ENCODE assay signal across 25 cellular contexts in genomic region chr2:5703166-5703565, GRCh38. TPM values are rescaled to one million over a fixed set of nuclear protein-coding genes. Genes with fewer than 3 reads are reported as not detected.
DNase-seq lines count a peak whose midpoint lies in the region; ATAC-seq, FAIRE-seq and TF ChIP-seq lines count a peak whose summit lies in the region.
"Had no signal": no experiment of that assay in that cellular context is flagged by ENCODE, and none has a peak within 500 bp of the region (broad histone marks: within the 10 kb centered on the region; RNA-seq: fewer than 3 reads in every experiment).

No MANE protein-coding gene starts in this region.

- H3K4me1 Mint-ChIP-seq in WTC11 = peaks cover 42% of the 10 kb centered on the region
- no peaks in the 10 kb centered on the region for H3K4me1 Mint-ChIP-seq in naive thymus-derived CD8-positive, alpha-beta T cell
- H3K4me1 Mint-ChIP-seq: CD4-positive, CD25-positive, alpha-beta regulatory T cell; CD8-positive, alpha-beta memory T cell; IgD-negative memory B cell had no signal

- no peak overlapping the region for H3K18ac ChIP-seq in H1 (ENCODE audit: extremely low read depth, low read length)

- no peak overlapping the region for H4K5ac ChIP-seq in H1 (ENCODE audit: insufficient read length, low read depth, low read length)

- H2AK5ac ChIP-seq in H1 (ENCODE audit: low read depth, low read length) = no peak overlapping the region

- no peak overlapping the region for H4K91ac ChIP-seq in H1 (replicated peaks; ENCODE audit: insufficient read length, low read length)

- peaks cover 0 to 32% of the 10 kb centered on the region in 2 experiments; a peak in 3 of 4 replicates for H3K79me2 ChIP-seq in H1 (ENCODE audit: control insufficient read depth in 1 of 2, insufficient read depth in 2 of 2, low read length in 2 of 2)
- peaks cover 61% of the 10 kb centered on the region for H3K79me2 ChIP-seq in neural cell (replicated peaks; ENCODE audit: insufficient read depth, low read length)
- H3K79me2 ChIP-seq in smooth muscle cell (ENCODE audit: low read depth) = peaks cover 6% of the 10 kb centered on the region

- no peak for FAIRE-seq in H1 (lab: Jason Lieb, UNC)
- FAIRE-seq: A204.1, GM12892, HepG2 had no signal

- peaks cover 33% of the 10 kb centered on the region for H3K36me3 Mint-ChIP-seq in WTC11
- H3K36me3 Mint-ChIP-seq in naive thymus-derived CD8-positive, alpha-beta T cell = peaks cover 0 to 3% (median 0%) of the 10 kb centered on the region in 3 donors
- H3K36me3 Mint-ChIP-seq: CD4-positive, CD25-positive, alpha-beta regulatory T cell; CD8-positive, alpha-beta memory T cell; IgD-negative memory B cell had no signal

- H3K23me2 ChIP-seq in H1 (ENCODE audit: low read depth, low read length) = no peaks in the 10 kb centered on the region

- H2BK120ac ChIP-seq in H1 (replicated peaks; ENCODE audit: low read depth, low read length) = no peak overlapping the region

- no peaks in the 10 kb centered on the region for H3K9me2 ChIP-seq in neural cell (ENCODE audit: insufficient read depth, low read length)

- TF ChIP-seq POLR2A in H1 (IDR thresholded peaks at IDR 0.05; ENCODE audit: control extremely low read depth in 1 of 2, low read depth in 2 of 2, low read length in 2 of 2) = no peak

- 0 out of 2 replicates have a peak overlapping the region, but pooled peaks have one; percentile 35 for H2BK5ac ChIP-seq in H1 (ENCODE audit: low read depth, low read length)

- no peak overlapping the region for H3K27ac Mint-ChIP-seq in WTC11
- H3K27ac Mint-ChIP-seq in naive thymus-derived CD8-positive, alpha-beta T cell = peak overlapping the region in 1 of 10 donors; percentile 54
- H3K27ac Mint-ChIP-seq: CD4-positive, CD25-positive, alpha-beta regulatory T cell; CD8-positive, alpha-beta memory T cell; HFFc6; IgD-negative memory B cell had no signal

- H3K36me3 ChIP-seq in H1 (ENCODE audit: control insufficient read depth in 2 of 4, insufficient read depth in 4 of 4, low read length in 3 of 4) = peaks cover 0 to 11% (median 2%) of the 10 kb centered on the region in 4 experiments; a peak in 3 of 8 replicates
- H3K36me3 ChIP-seq in neural cell (ENCODE audit: insufficient read depth, low read length) = peaks cover 8% of the 10 kb centered on the region
- H3K36me3 ChIP-seq in smooth muscle cell (ENCODE audit: low read depth) = no peaks in the 10 kb centered on the region
- H3K36me3 ChIP-seq: BE2C had no signal

- H3K9ac ChIP-seq in H1 (replicated peaks in 1 of 4; ENCODE audit: extremely low read depth in 1 of 4, low read depth in 3 of 4, low read length in 3 of 4) (no peak overlapping the region), neural cell (ENCODE audit: low read length) (no peak overlapping the region), smooth muscle cell (ENCODE audit: low read depth) (no peak overlapping the region)

- H2BK15ac ChIP-seq in H1 (ENCODE audit: low read length) = no peak overlapping the region

- no peaks in the 10 kb centered on the region for H3K9me3 ChIP-seq in H1 (ENCODE audit: insufficient read depth in 2 of 2, low read depth in 1 of 2, low read length in 1 of 2)
- no peaks in the 10 kb centered on the region for H3K9me3 ChIP-seq in neural cell (ENCODE audit: low read length)
- H3K9me3 ChIP-seq in smooth muscle cell (replicated peaks; ENCODE audit: low read depth) = no peaks in the 10 kb centered on the region
- H3K9me3 ChIP-seq: BE2C had no signal

- no peak overlapping the region for H4K8ac ChIP-seq in H1 (ENCODE audit: extremely low read depth, insufficient read depth, low read length)

- H3K4me2 ChIP-seq in H1 (ENCODE audit: insufficient read depth in 1 of 2, low read depth in 2 of 2, low read length in 2 of 2) (no peak overlapping the region), neural cell (ENCODE audit: low read length) (no peak overlapping the region), smooth muscle cell (no peak overlapping the region)

- no peak overlapping the region for H3K27ac ChIP-seq in H1 (ENCODE audit: low read depth, low read length)
- H3K27ac ChIP-seq in neural cell (ENCODE audit: low read length) = no peak overlapping the region
- no peak overlapping the region for H3K27ac ChIP-seq in smooth muscle cell (ENCODE audit: low read depth)

- WGBS in H1 (ENCODE audit: extremely low coverage in 1 of 2, insufficient coverage in 1 of 2, insufficient read length in 1 of 2, insufficient replicate concordance in 2 of 2, low coverage in 1 of 2, low lambda C conversion rate in 2 of 2, missing lambda C conversion rate in 1 of 2), 2 experiments = 91% methylated on average over 2 of the region's 2 CpGs; no CpG with 5 or more reads in 1 of the 2 experiments
- 97% methylated on average over 2 of the region's 2 CpGs for WGBS in smooth muscle cell (ENCODE audit: low lambda C conversion rate)

- H3K4ac ChIP-seq in H1 (replicated peaks; ENCODE audit: insufficient read length, low read depth, low read length) = no peak overlapping the region

- no peak for TF ChIP-seq EP300 in H1 (IDR thresholded peaks at IDR 0.05; ENCODE audit: borderline replicate concordance in 1 of 2, low read depth in 2 of 2, low read length in 2 of 2)
- TF ChIP-seq EP300 in neural cell (conservative IDR thresholded peaks at IDR 0.05; ENCODE audit: poor library complexity, severe bottlenecking) = no peak

- no peaks in the 10 kb centered on the region for H3K79me1 ChIP-seq in H1 (ENCODE audit: low read depth, low read length)

- H2BK20ac ChIP-seq in H1 (ENCODE audit: low read length) = no peak overlapping the region

- H3F3A ChIP-seq in neural cell (ENCODE audit: insufficient read depth, low read length, poor library complexity, severe bottlenecking) = peaks cover 6% of the 10 kb centered on the region
- no peaks in the 10 kb centered on the region for H3F3A ChIP-seq in smooth muscle cell (ENCODE audit: low read depth)

- H4K20me1 ChIP-seq in H1 (replicated peaks in 1 of 2; ENCODE audit: control insufficient read depth in 1 of 2, insufficient read depth in 2 of 2, low read length in 2 of 2) = no peaks in the 10 kb centered on the region
- H4K20me1 ChIP-seq in neural cell (ENCODE audit: insufficient read depth) = peaks cover 9% of the 10 kb centered on the region
- H4K20me1 ChIP-seq in smooth muscle cell (ENCODE audit: low read depth) = peaks cover 18% of the 10 kb centered on the region

- DNase-seq in WTC11 (ENCODE audit: low spot score) (no peak), H1 (ENCODE audit: low read depth in 1 of 2, low spot score in 2 of 2) (no peak), GDM1 (lab: John Stamatoyannopoulos, UW) (no peak), smooth muscle cell (lab: John Stamatoyannopoulos, UW; ENCODE audit: unreplicated experiment) (no peak)
- no peak for DNase-seq in naive thymus-derived CD8-positive, alpha-beta T cell
- DNase-seq: ACHN; BE2C; C1 segment of cervical spinal cord; CD4-positive, CD25-positive, alpha-beta regulatory T cell; CD8-positive, alpha-beta memory T cell; COR-L47; DMS 273 treated with DMSO at 0.1 percent for 48 hours; DMS53; DND-41; EL; HFFc6; KBM-7 had no signal

- POLR2A ChIA-PET in WTC11 (lab: Charles Lee) (no interaction called here), H1 (lab: Charles Lee; ENCODE audit: partially characterized antibody) (interaction anchor here (1.3 to 2.7 kb wide), 4 partner anchors 9 to 18 kb away, joined by 3 to 9 read pairs (median 6); partner anchors contain the start of gene SOX11)
- POLR2A ChIA-PET in naive thymus-derived CD8-positive, alpha-beta T cell (lab: Charles Lee) = no interaction called here

- H3K27me3 ChIP-seq in H1 (replicated peaks in 1 of 4; ENCODE audit: control insufficient read depth in 3 of 4, extremely low read depth in 1 of 4, insufficient read depth in 3 of 4, low read length in 3 of 4) (no peaks in the 10 kb centered on the region), neural cell (ENCODE audit: insufficient read depth, low read depth, low read length) (no peaks in the 10 kb centered on the region), smooth muscle cell (ENCODE audit: low read depth) (no peaks in the 10 kb centered on the region)

- H3K56ac ChIP-seq in H1 (replicated peaks; ENCODE audit: insufficient read length, low read depth, low read length) = no peak overlapping the region

- H3K4me1 ChIP-seq in H1 (replicated peaks in 1 of 4; ENCODE audit: control insufficient read depth in 3 of 4, insufficient read depth in 4 of 4, low read length in 3 of 4) = peaks cover 2 to 10% (median 8%) of the 10 kb centered on the region in 4 experiments
- H3K4me1 ChIP-seq in smooth muscle cell (ENCODE audit: low read depth) = peaks cover 17% of the 10 kb centered on the region
- H3K4me1 ChIP-seq: BE2C had no signal

- H3K4me3 Mint-ChIP-seq in WTC11 = no peak overlapping the region
- H3K4me3 Mint-ChIP-seq in naive thymus-derived CD8-positive, alpha-beta T cell = no peak overlapping the region
- H3K4me3 Mint-ChIP-seq: CD4-positive, CD25-positive, alpha-beta regulatory T cell; CD8-positive, alpha-beta memory T cell; HFFc6; IgD-negative memory B cell had no signal

- H3K4me3 ChIP-seq in H1 (ENCODE audit: extremely low read depth in 1 of 4, insufficient read depth in 2 of 4, low read depth in 3 of 4, low read length in 4 of 4) (no peak overlapping the region), neural cell (ENCODE audit: low read length) (no peak overlapping the region), smooth muscle cell (no peak overlapping the region)

- H3K9me3 Mint-ChIP-seq in WTC11 = peaks cover 16% of the 10 kb centered on the region
- H3K9me3 Mint-ChIP-seq in naive thymus-derived CD8-positive, alpha-beta T cell = peaks cover 0 to 9% (median 0%) of the 10 kb centered on the region in 9 donors

- no peak for TF ChIP-seq RAD21 in H1 (IDR thresholded peaks at IDR 0.05 in 1 of 2, conservative IDR thresholded peaks at IDR 0.05 in 1 of 2; ENCODE audit: low read depth in 2 of 2, low read length in 2 of 2)
- TF ChIP-seq RAD21 in neural cell (conservative IDR thresholded peaks at IDR 0.05) = no peak

- peaks cover 1% of the 10 kb centered on the region for H3K27me3 Mint-ChIP-seq in WTC11 (ENCODE audit: low read depth)
- H3K27me3 Mint-ChIP-seq in naive thymus-derived CD8-positive, alpha-beta T cell = peaks cover 14 to 57% (median 39%) of the 10 kb centered on the region in 5 donors

- CTCF ChIA-PET in WTC11 (lab: Charles Lee) = no interaction called here
- CTCF ChIA-PET in H1 (lab: Charles Lee; ENCODE audit: partially characterized antibody) = interaction anchor here (0.9 kb wide), 1 partner anchor 212 kb away, joined by 3 read pairs; no protein-coding TSS in a partner anchor

- no peak for TF ChIP-seq CTCF in WTC11 (IDR thresholded peaks at IDR 0.05)
- TF ChIP-seq CTCF in H1 (IDR thresholded peaks at IDR 0.05; ENCODE audit: control extremely low read depth in 1 of 3, insufficient read depth in 1 of 3, low read depth in 1 of 3, low read length in 3 of 3) = no peak
- no peak for TF ChIP-seq CTCF in neural cell (IDR thresholded peaks at IDR 0.05; ENCODE audit: poor library complexity, severe bottlenecking)
- no peak for TF ChIP-seq CTCF in smooth muscle cell (IDR thresholded peaks at IDR 0.05; ENCODE audit: borderline replicate concordance, insufficient read depth, poor library complexity, severe bottlenecking)

- H3K14ac ChIP-seq in H1 (ENCODE audit: insufficient read length) = no peak overlapping the region

- ATAC-seq in WTC11 (0 out of 2 replicates have a peak, but pooled peaks have one; percentile 20), HG02938 (IDR thresholded peaks at IDR 0.05; ENCODE audit: unreplicated experiment) (no peak)
- ATAC-seq in naive thymus-derived CD8-positive, alpha-beta T cell = no peak
- ATAC-seq: HCT116, HepG2 had no signal

- H3K23ac ChIP-seq in H1 (ENCODE audit: insufficient read length) = no peak overlapping the region

- H2AFZ ChIP-seq in H1 (ENCODE audit: low read length) (no peak overlapping the region), neural cell (ENCODE audit: low read depth, low read length) (no peak overlapping the region), smooth muscle cell (ENCODE audit: low read depth) (no peak overlapping the region)

- H2BK12ac ChIP-seq in H1 (ENCODE audit: low read depth, low read length) = no peak overlapping the region

RNA-seq across cellular contexts. Expression of gene SOX11, which starts 11.0 kb away (rescaled TPM):
- total RNA-seq in WTC11 (2021) = 22.5 to 24.8 TPM (median 24.0 TPM) in 3 replicates
- total RNA-seq in H1 (2021; fragmentation: NEBNext Ultra II Directional; extraction: Animal tissue kit (Norgen Biotek cat#: 25700)) = 55.6 and 56.5 TPM in 2 replicates
- 9.0 and 10.1 TPM in 2 replicates for polyA plus RNA-seq in H1 (2011; rRNA removed)
- polyA plus RNA-seq in H1 (2011; cell fraction: cytosol; rRNA removed) = 11.6 TPM
- 15.6 TPM for polyA plus RNA-seq in H1 (2011; cell fraction: nucleus; rRNA removed)
- 19.0 to 24.8 TPM (median 20.5 TPM) in 4 replicates for polyA plus RNA-seq in H1 (2012, experiment 1 of 2)
- polyA plus RNA-seq in H1 (2012, experiment 2 of 2) = 4.9 TPM
- 18.6 TPM for polyA plus RNA-seq in H1 (2013, experiment 1 of 2)
- polyA plus RNA-seq in H1 (2013, experiment 2 of 2) = 17.8 TPM
- 13.0 and 14.2 TPM in 2 replicates for polyA minus RNA-seq in H1 (2011; rRNA and poly(A)+ RNA removed)
- 35.6 TPM for polyA minus RNA-seq in H1 (2011; cell fraction: cytosol; rRNA and poly(A)+ RNA removed)
- 28.9 TPM for polyA minus RNA-seq in H1 (2011; cell fraction: nucleus; rRNA and poly(A)+ RNA removed)
- polyA plus RNA-seq in neural cell = 135 and 146 TPM in 2 replicates
- polyA minus RNA-seq in neural cell = 578 and 597 TPM in 2 replicates
- not detected for total RNA-seq in naive thymus-derived CD8-positive, alpha-beta T cell
- polyA plus RNA-seq in naive thymus-derived CD8-positive, alpha-beta T cell = not detected
- 20.5 and 22.2 TPM in 2 replicates for total RNA-seq in smooth muscle cell
- polyA plus RNA-seq in smooth muscle cell = 4.7 and 5.1 TPM in 2 replicates
- total RNA-seq: CD4-positive, CD25-positive, alpha-beta regulatory T cell; CD8-positive, alpha-beta memory T cell; G401; HepG2; HFFc6 had no signal
- polyA plus RNA-seq: CD4-positive, CD25-positive, alpha-beta regulatory T cell; CD8-positive, alpha-beta memory T cell; HepG2; IgD-negative memory B cell had no signal

Comparison
In these comparisons a context has a peak if more than half of its experiments do, and no peak if none do; other contexts are left out.
1. RNA of gene SOX11, which starts 11.0 kb away (total RNA-seq): 55.6 to 56.5 TPM in H1, 22.5 to 24.8 TPM in WTC11 and 20.5 to 22.2 TPM in smooth muscle cell; not detected in naive thymus-derived CD8-positive, alpha-beta T cell; every median in the first group is over 10 times any median in the second.